1 cellular context compared by ENCODE assay signal in the genomic region with DNA sequence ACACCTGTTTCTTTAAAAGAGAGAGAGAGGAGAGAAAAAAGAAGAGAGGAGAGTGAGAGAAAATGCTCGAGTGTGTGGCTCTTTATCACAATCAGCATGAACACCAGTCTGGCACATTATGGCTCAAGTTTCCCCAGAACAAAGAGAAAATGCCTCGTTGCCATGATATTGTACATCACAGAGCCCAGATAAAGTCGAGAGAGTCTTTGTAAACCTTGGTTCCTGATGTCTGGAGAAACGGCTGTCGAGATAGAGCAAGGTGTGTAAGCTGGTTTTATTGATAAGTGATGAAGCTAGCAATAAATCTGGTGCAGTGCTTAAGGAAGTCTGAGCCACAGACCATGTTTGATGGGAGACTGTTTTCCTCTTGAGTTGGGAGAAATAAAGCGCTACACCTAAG.
TF ChIP-seq lines count a peak whose summit lies in the region.

No MANE protein-coding gene starts in this region.

TF ChIP-seq in K562, 482 proteins besides CTCF, POLR2A, EP300 and RAD21 (continued from another document):
- TF ChIP-seq, protein P1, sequence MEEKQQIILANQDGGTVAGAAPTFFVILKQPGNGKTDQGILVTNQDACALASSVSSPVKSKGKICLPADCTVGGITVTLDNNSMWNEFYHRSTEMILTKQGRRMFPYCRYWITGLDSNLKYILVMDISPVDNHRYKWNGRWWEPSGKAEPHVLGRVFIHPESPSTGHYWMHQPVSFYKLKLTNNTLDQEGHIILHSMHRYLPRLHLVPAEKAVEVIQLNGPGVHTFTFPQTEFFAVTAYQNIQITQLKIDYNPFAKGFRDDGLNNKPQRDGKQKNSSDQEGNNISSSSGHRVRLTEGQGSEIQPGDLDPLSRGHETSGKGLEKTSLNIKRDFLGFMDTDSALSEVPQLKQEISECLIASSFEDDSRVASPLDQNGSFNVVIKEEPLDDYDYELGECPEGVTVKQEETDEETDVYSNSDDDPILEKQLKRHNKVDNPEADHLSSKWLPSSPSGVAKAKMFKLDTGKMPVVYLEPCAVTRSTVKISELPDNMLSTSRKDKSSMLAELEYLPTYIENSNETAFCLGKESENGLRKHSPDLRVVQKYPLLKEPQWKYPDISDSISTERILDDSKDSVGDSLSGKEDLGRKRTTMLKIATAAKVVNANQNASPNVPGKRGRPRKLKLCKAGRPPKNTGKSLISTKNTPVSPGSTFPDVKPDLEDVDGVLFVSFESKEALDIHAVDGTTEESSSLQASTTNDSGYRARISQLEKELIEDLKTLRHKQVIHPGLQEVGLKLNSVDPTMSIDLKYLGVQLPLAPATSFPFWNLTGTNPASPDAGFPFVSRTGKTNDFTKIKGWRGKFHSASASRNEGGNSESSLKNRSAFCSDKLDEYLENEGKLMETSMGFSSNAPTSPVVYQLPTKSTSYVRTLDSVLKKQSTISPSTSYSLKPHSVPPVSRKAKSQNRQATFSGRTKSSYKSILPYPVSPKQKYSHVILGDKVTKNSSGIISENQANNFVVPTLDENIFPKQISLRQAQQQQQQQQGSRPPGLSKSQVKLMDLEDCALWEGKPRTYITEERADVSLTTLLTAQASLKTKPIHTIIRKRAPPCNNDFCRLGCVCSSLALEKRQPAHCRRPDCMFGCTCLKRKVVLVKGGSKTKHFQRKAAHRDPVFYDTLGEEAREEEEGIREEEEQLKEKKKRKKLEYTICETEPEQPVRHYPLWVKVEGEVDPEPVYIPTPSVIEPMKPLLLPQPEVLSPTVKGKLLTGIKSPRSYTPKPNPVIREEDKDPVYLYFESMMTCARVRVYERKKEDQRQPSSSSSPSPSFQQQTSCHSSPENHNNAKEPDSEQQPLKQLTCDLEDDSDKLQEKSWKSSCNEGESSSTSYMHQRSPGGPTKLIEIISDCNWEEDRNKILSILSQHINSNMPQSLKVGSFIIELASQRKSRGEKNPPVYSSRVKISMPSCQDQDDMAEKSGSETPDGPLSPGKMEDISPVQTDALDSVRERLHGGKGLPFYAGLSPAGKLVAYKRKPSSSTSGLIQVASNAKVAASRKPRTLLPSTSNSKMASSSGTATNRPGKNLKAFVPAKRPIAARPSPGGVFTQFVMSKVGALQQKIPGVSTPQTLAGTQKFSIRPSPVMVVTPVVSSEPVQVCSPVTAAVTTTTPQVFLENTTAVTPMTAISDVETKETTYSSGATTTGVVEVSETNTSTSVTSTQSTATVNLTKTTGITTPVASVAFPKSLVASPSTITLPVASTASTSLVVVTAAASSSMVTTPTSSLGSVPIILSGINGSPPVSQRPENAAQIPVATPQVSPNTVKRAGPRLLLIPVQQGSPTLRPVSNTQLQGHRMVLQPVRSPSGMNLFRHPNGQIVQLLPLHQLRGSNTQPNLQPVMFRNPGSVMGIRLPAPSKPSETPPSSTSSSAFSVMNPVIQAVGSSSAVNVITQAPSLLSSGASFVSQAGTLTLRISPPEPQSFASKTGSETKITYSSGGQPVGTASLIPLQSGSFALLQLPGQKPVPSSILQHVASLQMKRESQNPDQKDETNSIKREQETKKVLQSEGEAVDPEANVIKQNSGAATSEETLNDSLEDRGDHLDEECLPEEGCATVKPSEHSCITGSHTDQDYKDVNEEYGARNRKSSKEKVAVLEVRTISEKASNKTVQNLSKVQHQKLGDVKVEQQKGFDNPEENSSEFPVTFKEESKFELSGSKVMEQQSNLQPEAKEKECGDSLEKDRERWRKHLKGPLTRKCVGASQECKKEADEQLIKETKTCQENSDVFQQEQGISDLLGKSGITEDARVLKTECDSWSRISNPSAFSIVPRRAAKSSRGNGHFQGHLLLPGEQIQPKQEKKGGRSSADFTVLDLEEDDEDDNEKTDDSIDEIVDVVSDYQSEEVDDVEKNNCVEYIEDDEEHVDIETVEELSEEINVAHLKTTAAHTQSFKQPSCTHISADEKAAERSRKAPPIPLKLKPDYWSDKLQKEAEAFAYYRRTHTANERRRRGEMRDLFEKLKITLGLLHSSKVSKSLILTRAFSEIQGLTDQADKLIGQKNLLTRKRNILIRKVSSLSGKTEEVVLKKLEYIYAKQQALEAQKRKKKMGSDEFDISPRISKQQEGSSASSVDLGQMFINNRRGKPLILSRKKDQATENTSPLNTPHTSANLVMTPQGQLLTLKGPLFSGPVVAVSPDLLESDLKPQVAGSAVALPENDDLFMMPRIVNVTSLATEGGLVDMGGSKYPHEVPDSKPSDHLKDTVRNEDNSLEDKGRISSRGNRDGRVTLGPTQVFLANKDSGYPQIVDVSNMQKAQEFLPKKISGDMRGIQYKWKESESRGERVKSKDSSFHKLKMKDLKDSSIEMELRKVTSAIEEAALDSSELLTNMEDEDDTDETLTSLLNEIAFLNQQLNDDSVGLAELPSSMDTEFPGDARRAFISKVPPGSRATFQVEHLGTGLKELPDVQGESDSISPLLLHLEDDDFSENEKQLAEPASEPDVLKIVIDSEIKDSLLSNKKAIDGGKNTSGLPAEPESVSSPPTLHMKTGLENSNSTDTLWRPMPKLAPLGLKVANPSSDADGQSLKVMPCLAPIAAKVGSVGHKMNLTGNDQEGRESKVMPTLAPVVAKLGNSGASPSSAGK (IDR thresholded peaks at IDR 0.05): peak; percentile 8; the same call in 1 of the 2 replicates
- no peak for TF ChIP-seq SAFB2 (IDR thresholded peaks at IDR 0.05; ENCODE audit: borderline replicate concordance, low read depth, low read length, severe bottlenecking)
- no peak for TF ChIP-seq HMG20B (CRISPR knock-in tag; IDR thresholded peaks at IDR 0.05)
- TF ChIP-seq CBFA2T3 (IDR thresholded peaks at IDR 0.05): peak; percentile 81
- TF ChIP-seq ZBTB8A (IDR thresholded peaks at IDR 0.05; ENCODE audit: partially characterized antibody): no peak
- peak; percentile 65 for TF ChIP-seq TEAD4 (IDR thresholded peaks at IDR 0.05; ENCODE audit: low read length)
- no peak for TF ChIP-seq TEAD4 (CRISPR knock-in tag; IDR thresholded peaks at IDR 0.05; ENCODE audit: borderline replicate concordance)
- TF ChIP-seq, protein P2, sequence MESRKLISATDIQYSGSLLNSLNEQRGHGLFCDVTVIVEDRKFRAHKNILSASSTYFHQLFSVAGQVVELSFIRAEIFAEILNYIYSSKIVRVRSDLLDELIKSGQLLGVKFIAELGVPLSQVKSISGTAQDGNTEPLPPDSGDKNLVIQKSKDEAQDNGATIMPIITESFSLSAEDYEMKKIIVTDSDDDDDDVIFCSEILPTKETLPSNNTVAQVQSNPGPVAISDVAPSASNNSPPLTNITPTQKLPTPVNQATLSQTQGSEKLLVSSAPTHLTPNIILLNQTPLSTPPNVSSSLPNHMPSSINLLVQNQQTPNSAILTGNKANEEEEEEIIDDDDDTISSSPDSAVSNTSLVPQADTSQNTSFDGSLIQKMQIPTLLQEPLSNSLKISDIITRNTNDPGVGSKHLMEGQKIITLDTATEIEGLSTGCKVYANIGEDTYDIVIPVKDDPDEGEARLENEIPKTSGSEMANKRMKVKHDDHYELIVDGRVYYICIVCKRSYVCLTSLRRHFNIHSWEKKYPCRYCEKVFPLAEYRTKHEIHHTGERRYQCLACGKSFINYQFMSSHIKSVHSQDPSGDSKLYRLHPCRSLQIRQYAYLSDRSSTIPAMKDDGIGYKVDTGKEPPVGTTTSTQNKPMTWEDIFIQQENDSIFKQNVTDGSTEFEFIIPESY (CRISPR knock-in tag; IDR thresholded peaks at IDR 0.05): no peak
- peak; percentile 63 for TF ChIP-seq TCF3 (CRISPR knock-in tag; IDR thresholded peaks at IDR 0.05)
